Comparison of ENCODE assay signal across 12 cellular contexts in genomic region chr6:81561071-81561564, GRCh38.
DNase-seq lines count a peak whose midpoint lies in the region; ATAC-seq, FAIRE-seq and TF ChIP-seq lines count a peak whose summit lies in the region.
"Had no signal": no experiment of that assay in that cellular context is flagged by ENCODE, and none has a peak within 500 bp of the region (broad histone marks: within the 10 kb centered on the region; RNA-seq: fewer than 3 reads in every experiment).

No MANE protein-coding gene starts in this region.

- 36 to 39% methylated on average over 2 of the region's 2 CpGs for WGBS in pancreas, 2 donors
- WGBS in suprapubic skin: 87% methylated on average over 2 of the region's 2 CpGs

- no peak for TF ChIP-seq POLR2A in suprapubic skin (IDR thresholded peaks at IDR 0.05)

- no peak for TF ChIP-seq EP300 in suprapubic skin (IDR thresholded peaks at IDR 0.05)

- DNase-seq in EH (ENCODE audit: low read depth) (peak; percentile 20), NCI-H226 (peak; percentile 51), bronchial epithelial cell (ENCODE audit: low read depth) (peak; percentile 15), pancreas (no peak), amniotic stem cell (lab: John Stamatoyannopoulos, UW) (no peak), germinal center (ENCODE audit: low spot score) (no peak), suprapubic skin (ENCODE audit: low spot score in 2 of 2) (no peak)
- DNase-seq: activated naive CD8-positive, alpha-beta T cell treated with anti-CD3 and anti-CD28 coated beads, Interleukin-2, amount 50 U/mL, for 24 hours; T1000; upper lobe of left lung had no signal

- TF ChIP-seq CTCF in bronchial epithelial cell (IDR thresholded peaks at IDR 0.05; ENCODE audit: insufficient read depth, low read length, severe bottlenecking) (no peak), pancreas (IDR thresholded peaks at IDR 0.05) (no peak), suprapubic skin (IDR thresholded peaks at IDR 0.05) (no peak)

- H3K4me1 ChIP-seq in pancreas: peaks cover 0 to 6% (median 5%) of the 10 kb centered on the region in 3 donors
- no peaks in the 10 kb centered on the region for H3K4me1 ChIP-seq in suprapubic skin
- H3K4me1 ChIP-seq: BLaER1, upper lobe of left lung had no signal

- no peaks in the 10 kb centered on the region for H3K36me3 ChIP-seq in bronchial epithelial cell (ENCODE audit: control insufficient read depth, insufficient read depth, low read length)
- no peaks in the 10 kb centered on the region for H3K36me3 ChIP-seq in pancreas
- no peaks in the 10 kb centered on the region for H3K36me3 ChIP-seq in suprapubic skin
- H3K36me3 ChIP-seq: BLaER1, upper lobe of left lung had no signal

- FAIRE-seq in bronchial epithelial cell (lab: Jason Lieb, UNC): no peak
- FAIRE-seq in pancreas (lab: Jason Lieb, UNC): no peak

- ATAC-seq in pancreas (peak in 3 of 4 donors; percentile 65 to 90 (median 84)), HG02588 (IDR thresholded peaks at IDR 0.05; ENCODE audit: unreplicated experiment) (no peak)
- ATAC-seq: activated naive CD8-positive, alpha-beta T cell treated with anti-CD3 and anti-CD28 coated beads, Interleukin-2, amount 50 U/mL, for 24 hours had no signal

- intact Hi-C loops in pancreas (cut with DNase I): no loop called here

- H3K4me3 ChIP-seq in bronchial epithelial cell (ENCODE audit: low read depth, low read length) (no peak overlapping the region), pancreas (no peak overlapping the region), suprapubic skin (no peak overlapping the region)
- H3K4me3 ChIP-seq: BLaER1, upper lobe of left lung had no signal

- H3K27me3 ChIP-seq in bronchial epithelial cell (ENCODE audit: control insufficient read depth, insufficient read depth, low read length) (peaks cover 3% of the 10 kb centered on the region), pancreas (no peaks in the 10 kb centered on the region), suprapubic skin (no peaks in the 10 kb centered on the region)
- H3K27me3 ChIP-seq: BLaER1, upper lobe of left lung had no signal

- H3K27ac ChIP-seq in pancreas (no peak overlapping the region), suprapubic skin (no peak overlapping the region)
- H3K27ac ChIP-seq: BLaER1 had no signal

- no peaks in the 10 kb centered on the region for H3K9me3 ChIP-seq in pancreas
- H3K9me3 ChIP-seq in suprapubic skin: no peaks in the 10 kb centered on the region
- H3K9me3 ChIP-seq: BLaER1, upper lobe of left lung had no signal

Comparison
In these comparisons a context has a peak if more than half of its experiments do, and no peak if none do; other contexts are left out.
1. DNase-seq: peak in EH (single experiment), NCI-H226 (single experiment) and bronchial epithelial cell (single experiment); none in pancreas (0 of 6), amniotic stem cell (single experiment), germinal center (single experiment) and suprapubic skin (0 of 2).